6 cellular contexts compared by ENCODE assay signal in genomic region chr2:168294409-168294808, GRCh38.
"Had no signal": no experiment of that assay in that cellular context is flagged by ENCODE, and none has a peak within 500 bp of the region (broad histone marks: within the 10 kb centered on the region; RNA-seq: fewer than 3 reads in every experiment).

No MANE protein-coding gene starts in this region.

- H3K36me3 ChIP-seq: HAP-1 had no signal

- H2AFZ ChIP-seq: GM23248, GM23338 had no signal

- H3K9ac ChIP-seq: GM23248 had no signal

- H3K4me3 ChIP-seq: GM23248, GM23338, HAP-1 had no signal

- H3K27ac ChIP-seq: GM23248 had no signal

- DNase-seq: GM23248, GOT3, H9, HFFc6 had no signal

- H3K9me3 ChIP-seq: HAP-1 had no signal

- H3K4me2 ChIP-seq: GM23338 had no signal
